ENCODE assay signal across 8 cellular contexts in genomic region chr19:49017041-49017665, GRCh38. TPM values are rescaled to one million over a fixed set of nuclear protein-coding genes. Genes with fewer than 3 reads are reported as not detected.
DNase-seq lines count a peak whose midpoint lies in the region; ATAC-seq and TF ChIP-seq lines count a peak whose summit lies in the region.

Gene LHB (minus strand): TSS chr19:49017091. CDS start chr19:49017081, 10 bp downstream.

- DNase-seq in GM23248 (no peak), right cardiac atrium (no peak), substantia nigra (lab: John Stamatoyannopoulos, UW) (no peak)
- no peak for DNase-seq in stimulated activated CD4-positive, alpha-beta T cell treated with anti-CD3 and anti-CD28 coated beads, Interleukin-4, amount 100 ng/mL, for 1 hour

- H4K20me1 ChIP-seq in GM23248 (ENCODE audit: insufficient read depth): no peaks in the 10 kb centered on the region

- H3K4me3 ChIP-seq in GM23248 (peak within 1 kb of the TSS; percentile 75), right cardiac atrium (ENCODE audit: low read length) (peak within 1 kb of the TSS; percentile 53), skeletal muscle tissue (ENCODE audit: low read length in 3 of 3) (peak within 1 kb of the TSS; percentile 54 to 61 (median 60))

- H3K27me3 ChIP-seq in GM23248 (replicated peaks; ENCODE audit: insufficient read depth): no peaks in the 10 kb centered on the region
- no peaks in the 10 kb centered on the region for H3K27me3 ChIP-seq in right cardiac atrium (ENCODE audit: control insufficient read depth, insufficient read depth)
- peaks cover 3 to 11% (median 4%) of the 10 kb centered on the region in 3 donors for H3K27me3 ChIP-seq in skeletal muscle tissue (ENCODE audit: control insufficient read depth in 3 of 3, insufficient read depth in 3 of 3, low read length in 3 of 3)

- WGBS in GM23248 (ENCODE audit: low coverage in 1 of 2, low lambda C conversion rate in 2 of 2, missing lambda C conversion rate in 2 of 2), 2 experiments: 70 to 71% methylated on average over 17 of the region's 17 CpGs
- 71% methylated on average over 17 of the region's 17 CpGs for WGBS in right cardiac atrium

- H3K36me3 ChIP-seq in GM23248 (ENCODE audit: low read depth) (no peaks in the 10 kb centered on the region), skeletal muscle tissue (ENCODE audit: control insufficient read depth in 3 of 3, insufficient read depth in 3 of 3, low read length in 3 of 3) (peaks cover 17 to 31% (median 24%) of the 10 kb centered on the region in 3 donors)

- H3K9ac ChIP-seq in GM23248 (peak within 1 kb of the TSS; percentile 28; the same call in 1 of the 2 replicates), skeletal muscle tissue (ENCODE audit: low read depth in 1 of 3, low read length in 3 of 3) (peak within 1 kb of the TSS in 2 of 3 donors; percentile 23 to 66)

- H3K4me2 ChIP-seq in GM23248 (ENCODE audit: unreplicated experiment): peak within 1 kb of the TSS; percentile 87

- peak within 1 kb of the TSS; percentile 71 for H2AFZ ChIP-seq in GM23248

- in situ Hi-C loops in GM23248 (cut with MboI): no loop called here

- H3K9me3 ChIP-seq in GM23248 (ENCODE audit: low read depth) (no peaks in the 10 kb centered on the region), right cardiac atrium (ENCODE audit: control insufficient read depth, low read length) (no peaks in the 10 kb centered on the region), skeletal muscle tissue (ENCODE audit: control insufficient read depth in 3 of 3, low read length in 3 of 3) (no peaks in the 10 kb centered on the region)

- H3F3A ChIP-seq in GM23248 (ENCODE audit: insufficient read depth): no peaks in the 10 kb centered on the region

- intact Hi-C loops in right cardiac atrium (cut with DNase I): no loop called here

- H3K27ac ChIP-seq in GM23248 (no peak within 1 kb of the TSS), VCaP (peak within 1 kb of the TSS; percentile 57; the same call in 1 of the 2 replicates), right cardiac atrium (ENCODE audit: low read length) (no peak within 1 kb of the TSS), skeletal muscle tissue (ENCODE audit: low read depth, low read length) (no peak within 1 kb of the TSS), substantia nigra (ENCODE audit: low read depth, low read length, poor library complexity, severe bottlenecking) (no peak within 1 kb of the TSS)

- H3K79me2 ChIP-seq in GM23248 (ENCODE audit: insufficient read depth): no peaks in the 10 kb centered on the region

- no peak for ATAC-seq in right cardiac atrium
- ATAC-seq in GM18511 (IDR thresholded peaks at IDR 0.05; ENCODE audit: unreplicated experiment): no peak
- ATAC-seq in GM18870 (IDR thresholded peaks at IDR 0.05; ENCODE audit: unreplicated experiment): no peak

- H3K4me1 ChIP-seq in GM23248 (ENCODE audit: insufficient read depth) (peaks cover 9% of the 10 kb centered on the region), right cardiac atrium (ENCODE audit: control insufficient read depth, insufficient read depth, low read length) (no peaks in the 10 kb centered on the region), skeletal muscle tissue (ENCODE audit: control insufficient read depth in 3 of 3, insufficient read depth in 3 of 3, low read length in 3 of 3) (peaks cover 15 to 21% (median 16%) of the 10 kb centered on the region in 3 donors)

- no peaks in the 10 kb centered on the region for H3K9me2 ChIP-seq in GM23248 (ENCODE audit: insufficient read depth)

- TF ChIP-seq CTCF in VCaP (conservative IDR thresholded peaks at IDR 0.05): no peak

RNA-seq across cellular contexts. Expression of gene LHB, which starts in this region (rescaled TPM):
- total RNA-seq in GM23248 (2014; rRNA removed; shearing (Covaris generic)): not detected in 2 replicates
- polyA plus RNA-seq in GM23248 (2016; fragmentation: Nextera tagmentation; extraction: Ambion mirVana): 0.54 and 0.85 TPM in 2 replicates
- total RNA-seq in right cardiac atrium: not detected
- polyA plus RNA-seq in right cardiac atrium: not detected
- total RNA-seq in skeletal muscle tissue: not detected
